8 cellular contexts compared by ENCODE assay signal in genomic region chrX:64205441-64205734, GRCh38. TPM values are rescaled to one million over a fixed set of nuclear protein-coding genes. Genes with fewer than 3 reads are reported as not detected.
A peak's percentile ranks its signal among the peaks of the same experiment; 100 is the strongest.
DNase-seq lines count a peak whose midpoint lies in the region; ATAC-seq and TF ChIP-seq lines count a peak whose summit lies in the region.

AMER1 (minus strand) TSS chrX:64205708; CDS start chrX:64193286, 12,422 bp downstream.

- H3K27me3 Mint-ChIP-seq in WTC11 (ENCODE audit: low read depth), result peaks cover 14% of the 10 kb centered on the region

- peak within 1 kb of the TSS; percentile 73 for H3K4me3 Mint-ChIP-seq in WTC11

- intact Hi-C loops in Right ventricle myocardium superior (cut with DNase I), result loop anchor here (10.0 kb wide), 1 partner anchor 111 kb away; no protein-coding TSS in a partner anchor

- no peaks in the 10 kb centered on the region for H3K36me3 Mint-ChIP-seq in WTC11

- DNase-seq in AG09309 (ENCODE audit: low read depth) (peak; percentile 24), WTC11 (ENCODE audit: low spot score) (no peak), Right ventricle myocardium superior (no peak), skeletal muscle cell (ENCODE audit: low read depth) (peak; percentile 14), NCI-H2081 treated with DMSO at 0.1 percent for 48 hours (lab: John Stamatoyannopoulos, UW) (no peak), kidney glomerular epithelial cell (lab: John Stamatoyannopoulos, UW) (no peak)

- peak; percentile 45 for ATAC-seq in GM19023 (IDR thresholded peaks at IDR 0.05; ENCODE audit: unreplicated experiment)
- ATAC-seq in HG03108 (IDR thresholded peaks at IDR 0.05; ENCODE audit: unreplicated experiment), result peak; percentile 28
- peak; percentile 32; the same call in 1 of the 2 replicates for ATAC-seq in WTC11
- ATAC-seq in Right ventricle myocardium superior (ENCODE audit: poor library complexity), result peak; percentile 65

- no peak for TF ChIP-seq CTCF in AG09309 (IDR thresholded peaks at IDR 0.05; ENCODE audit: control insufficient read depth, insufficient read depth, low read depth, low read length, missing control alignments)
- no peak for TF ChIP-seq CTCF in WTC11 (IDR thresholded peaks at IDR 0.05)

- H3K9me3 Mint-ChIP-seq in WTC11, result no peaks in the 10 kb centered on the region

- CTCF ChIA-PET in WTC11 (lab: Charles Lee), result interaction anchor here (1.0 to 3.1 kb wide), 4 partner anchors 53 to 421 kb away, joined by 3 to 11 read pairs (median 10); no protein-coding TSS in a partner anchor

- peak within 1 kb of the TSS; percentile 64 for H3K4me3 ChIP-seq in AG09309 (ENCODE audit: control insufficient read depth, low read depth, low read length)
- peak within 1 kb of the TSS; percentile 64 for H3K4me3 ChIP-seq in skeletal muscle cell (ENCODE audit: low read depth, low read length)

- POLR2A ChIA-PET in WTC11 (lab: Charles Lee), result no interaction called here

- peaks cover 13% of the 10 kb centered on the region for H3K4me1 Mint-ChIP-seq in WTC11

- peak within 1 kb of the TSS; percentile 80; the same call in 1 of the 2 replicates for H3K27ac Mint-ChIP-seq in WTC11

TF ChIP-seq in WTC11, 78 proteins besides CTCF, POLR2A, EP300 and RAD21:
- no peak for TF ChIP-seq CREM (CRISPR knock-in tag; IDR thresholded peaks at IDR 0.05)
- no peak for TF ChIP-seq CBFB (CRISPR knock-in tag; IDR thresholded peaks at IDR 0.05; ENCODE audit: low read depth)
- TF ChIP-seq ARID4B (CRISPR knock-in tag; IDR thresholded peaks at IDR 0.05; ENCODE audit: borderline replicate concordance), result 0 out of 2 replicates have a peak, but pooled peaks have one; percentile 49
- TF ChIP-seq MAX (CRISPR knock-in tag; IDR thresholded peaks at IDR 0.05), result peak; percentile 17; the same call in 1 of the 2 replicates

RNA-seq across cellular contexts. Expression of gene AMER1, which starts in this region (rescaled TPM):
- total RNA-seq in WTC11 (2021) (9.4 to 9.9 TPM (median 9.4 TPM) in 3 replicates), Right ventricle myocardium superior (4.4 TPM)

Comparison
In these comparisons a context has a peak if more than half of its experiments do, and no peak if none do; other contexts are left out.
1. DNase-seq: peak in AG09309 (single experiment) and skeletal muscle cell (single experiment); none in WTC11 (single experiment), Right ventricle myocardium superior (single experiment), NCI-H2081 treated with DMSO at 0.1 percent for 48 hours (single experiment) and kidney glomerular epithelial cell (single experiment).
2. Peak in every context shown above with its lines, with median percentiles within 50 percentile points of each other: ATAC-seq.